ENCODE assay signal across 10 cellular contexts in genomic region chr7:66281678-66282593, GRCh38.
DNase-seq lines count a peak whose midpoint lies in the region; ATAC-seq and TF ChIP-seq lines count a peak whose summit lies in the region.
"Had no signal": no experiment of that assay in that cellular context is flagged by ENCODE, and none has a peak within 500 bp of the region (broad histone marks: within the 10 kb centered on the region; RNA-seq: fewer than 3 reads in every experiment).

No MANE protein-coding gene starts in this region.

- H3K4me3 ChIP-seq in SJSA1 (no peak overlapping the region), fibroblast of villous mesenchyme (ENCODE audit: low read depth, low read length) (peak overlapping the region; percentile 1), retinal pigment epithelial cell (ENCODE audit: low read length) (no peak overlapping the region)

- H3K36me3 ChIP-seq in SJSA1: no peaks in the 10 kb centered on the region

- peaks cover 40% of the 10 kb centered on the region for H3K4me1 ChIP-seq in SJSA1 (replicated peaks)

- peak; percentile 64 for DNase-seq in GF-D8 (lab: John Stamatoyannopoulos, UW)
- peak; percentile 86 to 92 for DNase-seq in SJSA1 (ENCODE audit: low read depth in 1 of 2, low spot score in 2 of 2)
- peak; percentile 96 for DNase-seq in fibroblast of villous mesenchyme (ENCODE audit: low read depth)
- DNase-seq in retinal pigment epithelial cell (ENCODE audit: low read depth): peak; percentile 88
- no peak for DNase-seq in D341Med (ENCODE audit: low spot score)
- DNase-seq: activated T-cell treated with anti-CD3 and anti-CD28 coated beads, Interleukin-2, amount 50 U/mL, for 24 hours; stimulated activated CD4-positive, alpha-beta T cell treated with anti-CD3 and anti-CD28 coated beads, Interleukin-15, amount 100 ng/mL, for 24 hours had no signal

- TF ChIP-seq CTCF in fibroblast of villous mesenchyme (IDR thresholded peaks at IDR 0.05; ENCODE audit: insufficient read depth, low read depth, low read length) (no peak), retinal pigment epithelial cell (conservative IDR thresholded peaks at IDR 0.05; ENCODE audit: low read depth, low read length) (no peak)

- no peaks in the 10 kb centered on the region for H3K27me3 ChIP-seq in SJSA1 (replicated peaks)

- ATAC-seq in GM21528 (IDR thresholded peaks at IDR 0.05; ENCODE audit: low FRiP score, unreplicated experiment) (no peak), HG03139 (IDR thresholded peaks at IDR 0.05; ENCODE audit: unreplicated experiment) (no peak), HG03342 (IDR thresholded peaks at IDR 0.05; ENCODE audit: unreplicated experiment) (no peak)

- peak overlapping the region; percentile 80 for H3K27ac ChIP-seq in SJSA1

- H3K9me3 ChIP-seq in SJSA1 (replicated peaks): no peaks in the 10 kb centered on the region
